In the genomic region with DNA sequence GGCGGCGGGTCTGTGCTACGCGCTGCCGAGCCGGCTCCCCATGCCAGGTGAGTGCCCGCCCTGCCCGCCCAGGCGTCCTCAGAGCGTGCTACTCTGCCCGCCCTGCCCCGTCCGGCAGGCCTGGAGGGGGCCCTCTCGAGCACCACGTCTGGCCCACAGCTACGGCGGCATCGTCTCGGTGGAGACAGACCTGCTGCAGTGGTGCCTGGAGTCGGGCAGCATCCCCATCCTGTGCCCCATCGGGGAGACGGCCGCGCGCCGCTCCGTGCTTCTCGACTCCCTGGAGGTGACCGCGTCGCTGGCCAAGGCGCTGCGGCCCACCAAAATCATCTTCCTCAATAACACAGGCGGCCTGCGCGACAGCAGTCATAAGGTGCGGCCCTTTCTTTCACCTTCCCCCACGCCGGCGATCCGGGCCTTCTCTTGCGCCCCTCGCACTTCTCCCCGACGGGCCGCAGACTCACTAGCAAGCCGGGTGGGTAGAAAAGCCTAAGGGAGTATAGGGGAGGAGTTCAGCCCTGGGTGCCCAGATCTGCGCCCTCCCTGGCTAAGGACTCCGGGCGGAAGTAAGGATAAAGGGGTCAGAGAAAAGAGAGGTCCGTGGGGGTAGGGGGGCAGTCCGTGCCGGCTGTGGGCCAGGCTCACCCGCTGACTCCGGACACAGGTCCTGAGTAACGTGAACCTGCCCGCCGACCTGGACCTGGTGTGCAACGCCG, we compare ENCODE assay signal across 8 cellular contexts. TPM values are rescaled to one million over a fixed set of nuclear protein-coding genes. Genes with fewer than 3 reads are reported as not detected.
A peak's percentile ranks its signal among the peaks of the same experiment; 100 is the strongest.
DNase-seq lines count a peak whose midpoint lies in the region; TF ChIP-seq lines count a peak whose summit lies in the region.

No MANE protein-coding gene starts in this region.

- no peaks in the 10 kb centered on the region for H3K36me3 ChIP-seq in cardiac muscle cell
- no peaks in the 10 kb centered on the region for H3K36me3 ChIP-seq in prostate gland

- no peak overlapping the region for H3K27ac ChIP-seq in cardiac muscle cell
- peak overlapping the region; percentile 62 to 64 for H3K27ac ChIP-seq in prostate gland

- H3K4me3 ChIP-seq in GM12864 (ENCODE audit: low read depth, low read length) (peak overlapping the region; percentile 79), cardiac muscle cell (peak overlapping the region; percentile 64), prostate gland (peak overlapping the region; percentile 35 to 56)

- TF ChIP-seq CTCF in GM12864 (IDR thresholded peaks at IDR 0.05; ENCODE audit: low read depth, low read length, missing control alignments) (peak; percentile 21), cardiac muscle cell (IDR thresholded peaks at IDR 0.05; ENCODE audit: low read depth, low read length) (peak; percentile 15), prostate gland (IDR thresholded peaks at IDR 0.05) (peak in 2 of 4 experiments; percentile 9 to 30)

- H3K9me3 ChIP-seq in cardiac muscle cell (ENCODE audit: low read depth) (no peaks in the 10 kb centered on the region), prostate gland (no peaks in the 10 kb centered on the region)

- 6% methylated on average over 41 of the region's 60 CpGs for WGBS in prostate gland

- no peak for TF ChIP-seq POLR2A in prostate gland (IDR thresholded peaks at IDR 0.05)

- intact Hi-C loops in prostate gland (cut with DNase I) = no loop called here

- DNase-seq in GM12864 (ENCODE audit: low read depth) (no peak), NCI-H1105 treated with DMSO at 0.1 percent for 48 hours (lab: John Stamatoyannopoulos, UW) (peak; percentile 33), cardiac muscle cell (ENCODE audit: low read depth in 1 of 2, low spot score in 1 of 2) (peak; percentile 16 to 35), prostate gland (ENCODE audit: low spot score) (no peak), AML-193 (lab: John Stamatoyannopoulos, UW) (no peak), SHP77 (lab: John Stamatoyannopoulos, UW) (no peak), occipital lobe (lab: John Stamatoyannopoulos, UW) (no peak)
- DNase-seq in activated effector memory CD4-positive, alpha-beta T cell treated with Interleukin-2 at 50 U/mL for 16 hours = peak; percentile 34

- H3K27me3 ChIP-seq in cardiac muscle cell = peaks cover 39% of the 10 kb centered on the region
- H3K27me3 ChIP-seq in prostate gland (replicated peaks; ENCODE audit: insufficient read depth) = peaks cover 3% of the 10 kb centered on the region

- H3K4me1 ChIP-seq in cardiac muscle cell (ENCODE audit: low read depth) (peaks cover 4% of the 10 kb centered on the region), prostate gland (replicated peaks) (peaks cover 17% of the 10 kb centered on the region)

RNA-seq across cellular contexts. Expression of a gene that starts 1.6 kb away (rescaled TPM):
- 4.2 and 6.1 TPM in 2 replicates for total RNA-seq in cardiac muscle cell
- polyA plus RNA-seq in cardiac muscle cell = 5.1 and 8.5 TPM in 2 replicates
- total RNA-seq in prostate gland = 1 to 10 TPM; 3.1 to 3.8 TPM
- total RNA-seq in occipital lobe = 0.78 TPM

RNA-seq across cellular contexts. Expression of a gene that starts 8.7 kb away (rescaled TPM):
- total RNA-seq in cardiac muscle cell (37.5 and 65.8 TPM in 2 replicates), prostate gland (10 to 100 TPM; 48.0 to 51.6 TPM), occipital lobe (36.3 TPM)
- 22.5 and 40.6 TPM in 2 replicates for polyA plus RNA-seq in cardiac muscle cell

RNA-seq across cellular contexts. Expression of a gene that starts 52.3 kb away (rescaled TPM):
- total RNA-seq in cardiac muscle cell = not detected in 2 replicates
- polyA plus RNA-seq in cardiac muscle cell = 0.77 TPM in 1 of 2 replicates, not detected in the other
- total RNA-seq in prostate gland = not detected
- not detected for total RNA-seq in occipital lobe

Comparison
In these comparisons a context has a peak if more than half of its experiments do, and no peak if none do; other contexts are left out.
1. DNase-seq: peak in NCI-H1105 treated with DMSO at 0.1 percent for 48 hours (single experiment), activated effector memory CD4-positive, alpha-beta T cell treated with Interleukin-2 at 50 U/mL for 16 hours (single experiment) and cardiac muscle cell (2 of 2); none in GM12864 (single experiment), prostate gland (single experiment), AML-193 (0 of 2), SHP77 (0 of 2) and occipital lobe (single experiment).
2. Peak in every context shown above with its lines, with median percentiles within 50 percentile points of each other: H3K4me3 ChIP-seq.